ENCODE assay signal across 11 cellular contexts in genomic region chr1:166164646-166164994, GRCh38. TPM values are rescaled to one million over a fixed set of nuclear protein-coding genes. Genes with fewer than 3 reads are reported as not detected.
DNase-seq lines count a peak whose midpoint lies in the region; ATAC-seq and TF ChIP-seq lines count a peak whose summit lies in the region.
"Had no signal": no experiment of that assay in that cellular context is flagged by ENCODE, and none has a peak within 500 bp of the region (broad histone marks: within the 10 kb centered on the region; RNA-seq: fewer than 3 reads in every experiment).

No MANE protein-coding gene starts in this region.

- H3K27ac ChIP-seq in OCI-LY3 (ENCODE audit: low read length) (peak overlapping the region; percentile 75), iPS-18a (ENCODE audit: low read length) (no peak overlapping the region)

- H3K9ac ChIP-seq in OCI-LY3 (ENCODE audit: low read length) (peak overlapping the region; percentile 89), iPS-18a (ENCODE audit: low read length) (no peak overlapping the region)

- peaks cover 51% of the 10 kb centered on the region for H4K20me1 ChIP-seq in OCI-LY3 (ENCODE audit: insufficient read depth, low read length)

- DNase-seq in activated CD4-positive, alpha-beta T cell treated with anti-CD3 and anti-CD28 coated beads, Interleukin-2, amount 10 ng/mL, durations not matched to agents 24 days and 14 days = no peak
- DNase-seq in activated CD4-positive, alpha-beta T cell treated with anti-CD3 and anti-CD28 coated beads, Interleukin-2, amount 50 U/mL, for 1 hour = no peak
- no peak for DNase-seq in GF-D8 (lab: John Stamatoyannopoulos, UW)
- DNase-seq: effector CD4-positive, alpha-beta T cell; NCI-H1417 treated with DMSO at 0.1 percent for 48 hours; NCI-H748 treated with DMSO at 0.1 percent for 48 hours had no signal

- H3K4me2 ChIP-seq in OCI-LY3 (ENCODE audit: low read length) = peak overlapping the region; percentile 89

- no peaks in the 10 kb centered on the region for H3K27me3 ChIP-seq in OCI-LY3 (ENCODE audit: low read depth, low read length)
- peaks cover 62% of the 10 kb centered on the region for H3K27me3 ChIP-seq in iPS-18a (ENCODE audit: control insufficient read depth, insufficient read depth, low read length)

- H2AFZ ChIP-seq in OCI-LY3 (ENCODE audit: low read depth, low read length) = no peak overlapping the region

- H3K9me3 Mint-ChIP-seq in activated CD4-positive, alpha-beta T cell treated with anti-CD3 and anti-CD28 coated beads, Interleukin-2, amount 10 ng/mL, durations not matched to agents 24 days and 14 days = no peaks in the 10 kb centered on the region
- no peaks in the 10 kb centered on the region for H3K9me3 Mint-ChIP-seq in stimulated activated memory B cell treated with anti-CD40 and anti-IgM and Interleukin-4, amounts not matched to agents 10 μg/mL and 1 μg/mL and 100 μg/mL, for 72 hours

- no peak for TF ChIP-seq CTCF in OCI-LY3 (IDR thresholded peaks at IDR 0.05; ENCODE audit: low read depth, low read length)

- H3K27ac Mint-ChIP-seq in activated CD4-positive, alpha-beta T cell treated with anti-CD3 and anti-CD28 coated beads, Interleukin-2, amount 10 ng/mL, durations not matched to agents 24 days and 14 days = no peak overlapping the region
- no peak overlapping the region for H3K27ac Mint-ChIP-seq in stimulated activated memory B cell treated with anti-CD40 and anti-IgM and Interleukin-4, amounts not matched to agents 10 μg/mL and 1 μg/mL and 100 μg/mL, for 72 hours

- peaks cover 38% of the 10 kb centered on the region for H3K36me3 ChIP-seq in OCI-LY3 (replicated peaks; ENCODE audit: low read depth, low read length)
- no peaks in the 10 kb centered on the region for H3K36me3 ChIP-seq in iPS-18a (ENCODE audit: control insufficient read depth, low read depth, low read length)

- no peaks in the 10 kb centered on the region for H3K36me3 Mint-ChIP-seq in activated CD4-positive, alpha-beta T cell treated with anti-CD3 and anti-CD28 coated beads, Interleukin-2, amount 10 ng/mL, durations not matched to agents 24 days and 14 days (ENCODE audit: low read depth)
- no peaks in the 10 kb centered on the region for H3K36me3 Mint-ChIP-seq in stimulated activated memory B cell treated with anti-CD40 and anti-IgM and Interleukin-4, amounts not matched to agents 10 μg/mL and 1 μg/mL and 100 μg/mL, for 72 hours

- peaks cover 80% of the 10 kb centered on the region for H3K79me2 ChIP-seq in OCI-LY3 (ENCODE audit: low read length)

- peaks cover 11% of the 10 kb centered on the region for H3K4me1 Mint-ChIP-seq in activated CD4-positive, alpha-beta T cell treated with anti-CD3 and anti-CD28 coated beads, Interleukin-2, amount 10 ng/mL, durations not matched to agents 24 days and 14 days
- H3K4me1 Mint-ChIP-seq in stimulated activated memory B cell treated with anti-CD40 and anti-IgM and Interleukin-4, amounts not matched to agents 10 μg/mL and 1 μg/mL and 100 μg/mL, for 72 hours = peaks cover 24% of the 10 kb centered on the region

- H3K4me3 ChIP-seq in OCI-LY3 (ENCODE audit: low read length) = peak overlapping the region; percentile 89
- H3K4me3 ChIP-seq in iPS-18a (ENCODE audit: low read length) = peak overlapping the region; percentile 58

- peaks cover 43% of the 10 kb centered on the region for H3K4me1 ChIP-seq in OCI-LY3 (ENCODE audit: low read length)
- H3K4me1 ChIP-seq in iPS-18a (ENCODE audit: control insufficient read depth, low read depth, low read length) = peaks cover 7% of the 10 kb centered on the region

- H3K9me3 ChIP-seq in OCI-LY3 (ENCODE audit: insufficient read depth, low read length) (no peaks in the 10 kb centered on the region), iPS-18a (ENCODE audit: control insufficient read depth, low read depth, low read length) (no peaks in the 10 kb centered on the region)

- peaks cover 65% of the 10 kb centered on the region for H3K27me3 Mint-ChIP-seq in activated CD4-positive, alpha-beta T cell treated with anti-CD3 and anti-CD28 coated beads, Interleukin-2, amount 10 ng/mL, durations not matched to agents 24 days and 14 days
- H3K27me3 Mint-ChIP-seq in stimulated activated memory B cell treated with anti-CD40 and anti-IgM and Interleukin-4, amounts not matched to agents 10 μg/mL and 1 μg/mL and 100 μg/mL, for 72 hours = peaks cover 44% of the 10 kb centered on the region

- intact Hi-C loops in activated CD4-positive, alpha-beta T cell treated with anti-CD3 and anti-CD28 coated beads, Interleukin-2, amount 10 ng/mL, durations not matched to agents 24 days and 14 days (cut with micrococcal nuclease) = loop anchor here (10.0 kb wide), 1 partner anchor 810 kb away; the partner anchor contains the start of gene ILDR2

- ATAC-seq in stimulated activated memory B cell treated with anti-CD40 and anti-IgM and Interleukin-4, amounts not matched to agents 10 μg/mL and 1 μg/mL and 100 μg/mL, for 72 hours = no peak
- ATAC-seq in HG02759 (IDR thresholded peaks at IDR 0.05; ENCODE audit: unreplicated experiment) = no peak
- ATAC-seq in GM21619 (IDR thresholded peaks at IDR 0.05; ENCODE audit: unreplicated experiment) = no peak

- peak overlapping the region; percentile 83 for H3K4me3 Mint-ChIP-seq in activated CD4-positive, alpha-beta T cell treated with anti-CD3 and anti-CD28 coated beads, Interleukin-2, amount 10 ng/mL, durations not matched to agents 24 days and 14 days
- H3K4me3 Mint-ChIP-seq in stimulated activated memory B cell treated with anti-CD40 and anti-IgM and Interleukin-4, amounts not matched to agents 10 μg/mL and 1 μg/mL and 100 μg/mL, for 72 hours = peak overlapping the region; percentile 82

RNA-seq across cellular contexts. Expression of gene FAM78B, which starts 2.2 kb away (rescaled TPM):
- total RNA-seq in activated CD4-positive, alpha-beta T cell treated with anti-CD3 and anti-CD28 coated beads, Interleukin-2, amount 10 ng/mL, durations not matched to agents 24 days and 14 days = 1.6 and 1.9 TPM in 2 replicates
